Comparison of ENCODE assay signal across 8 cellular contexts in the genomic region with DNA sequence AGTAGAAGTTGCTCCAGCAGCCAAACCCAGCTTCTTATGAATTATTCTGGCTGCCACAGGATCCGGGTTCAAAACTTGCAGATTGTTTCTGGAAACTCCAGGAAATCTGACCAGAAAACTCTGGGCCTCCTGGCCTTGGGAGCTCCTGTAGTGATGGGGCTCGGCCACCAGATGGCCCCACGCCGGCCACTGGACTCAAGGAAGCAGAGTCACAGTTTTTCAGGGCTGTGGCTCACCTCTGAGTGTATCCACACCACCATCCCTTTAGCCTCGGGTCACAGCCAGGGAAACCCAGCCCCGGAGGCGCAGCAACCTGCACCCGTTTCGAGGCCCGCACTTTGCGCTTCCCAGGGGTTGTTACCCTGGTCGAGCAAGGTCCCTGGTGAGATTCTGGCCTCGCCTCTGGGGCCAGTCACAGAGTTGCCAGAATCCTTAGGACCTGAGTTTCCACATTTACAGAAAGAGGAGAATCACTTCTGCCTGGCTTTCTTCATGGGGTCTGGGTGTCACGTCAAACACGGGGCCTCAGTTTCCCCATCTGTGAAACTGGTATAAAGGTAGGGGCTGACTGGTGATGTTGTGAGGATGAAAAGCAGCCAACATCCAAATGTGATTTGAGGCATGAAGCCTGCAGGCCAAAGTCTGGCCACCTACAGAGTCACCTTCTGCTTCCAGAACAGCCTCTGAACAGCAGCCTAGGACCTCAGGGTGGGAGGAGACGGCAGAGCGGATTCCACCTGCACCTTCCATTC. TPM values are rescaled to one million over a fixed set of nuclear protein-coding genes. Genes with fewer than 3 reads are reported as not detected.
DNase-seq lines count a peak whose midpoint lies in the region; ATAC-seq and TF ChIP-seq lines count a peak whose summit lies in the region.

No MANE protein-coding gene starts in this region.

- peaks cover 9% of the 10 kb centered on the region for H3K4me1 Mint-ChIP-seq in activated CD8-positive, alpha-beta memory T cell treated with anti-CD3 and anti-CD28 coated beads, Interleukin-2, amount 10 ng/mL, durations not matched to agents 7 days and 5 days
- H3K4me1 Mint-ChIP-seq in natural killer cell, result peaks cover 14 to 28% of the 10 kb centered on the region in 2 donors

- peak overlapping the region; percentile 8 to 82 (median 58) for H3K27ac ChIP-seq in transverse colon

- no peaks in the 10 kb centered on the region for H3K9me3 ChIP-seq in transverse colon

- peaks cover 30% of the 10 kb centered on the region for H3K27me3 Mint-ChIP-seq in activated CD8-positive, alpha-beta memory T cell treated with anti-CD3 and anti-CD28 coated beads, Interleukin-2, amount 10 ng/mL, durations not matched to agents 7 days and 5 days
- H3K27me3 Mint-ChIP-seq in natural killer cell (ENCODE audit: low read depth in 2 of 2), result peaks cover 29 to 31% of the 10 kb centered on the region in 2 donors

- no peak overlapping the region for H3K27ac Mint-ChIP-seq in activated CD8-positive, alpha-beta memory T cell treated with anti-CD3 and anti-CD28 coated beads, Interleukin-2, amount 10 ng/mL, durations not matched to agents 7 days and 5 days
- no peak overlapping the region for H3K27ac Mint-ChIP-seq in natural killer cell

- TF ChIP-seq EP300 in transverse colon (IDR thresholded peaks at IDR 0.05; ENCODE audit: low read depth), result no peak

- no peak for DNase-seq in AG04449 (ENCODE audit: low read depth, low spot score)
- DNase-seq in GM12865 (ENCODE audit: low read depth), result peak; percentile 63
- DNase-seq in NCI-H69 (lab: John Stamatoyannopoulos, UW), result peak; percentile 78
- peak; percentile 59 for DNase-seq in activated CD8-positive, alpha-beta memory T cell treated with anti-CD3 and anti-CD28 coated beads, Interleukin-2, amount 10 ng/mL, durations not matched to agents 7 days and 5 days
- DNase-seq in fibroblast of mammary gland (ENCODE audit: low read depth), result peak; percentile 68
- DNase-seq in natural killer cell, result peak; percentile 29
- peak; percentile 84 for DNase-seq in transverse colon

- ATAC-seq in activated CD8-positive, alpha-beta memory T cell treated with anti-CD3 and anti-CD28 coated beads, Interleukin-2, amount 10 ng/mL, durations not matched to agents 7 days and 5 days, result no peak
- peak in 2 of 3 donors; percentile 70 to 81 for ATAC-seq in natural killer cell
- ATAC-seq in HG03571 (IDR thresholded peaks at IDR 0.05; ENCODE audit: unreplicated experiment), result no peak

- WGBS in transverse colon (ENCODE audit: low coverage in 1 of 2), 2 donors, result 36% methylated on average over 17 of the region's 17 CpGs; no CpG with 5 or more reads in 1 of the 2 donors

- TF ChIP-seq CTCF in AG04449 (IDR thresholded peaks at IDR 0.05; ENCODE audit: insufficient read depth, low read length, missing control alignments) (peak; percentile 93), GM12865 (IDR thresholded peaks at IDR 0.05; ENCODE audit: insufficient read depth, low read depth, low read length, missing control alignments) (peak; percentile 83), fibroblast of mammary gland (conservative IDR thresholded peaks at IDR 0.05; ENCODE audit: control insufficient read depth, insufficient read depth, low read depth, low read length) (peak; percentile 90), natural killer cell (IDR thresholded peaks at IDR 0.05) (peak; percentile 72), transverse colon (IDR thresholded peaks at IDR 0.05) (peak; percentile 86 to 94 (median 92))

- H3K4me3 ChIP-seq in AG04449 (ENCODE audit: low read depth, low read length), result no peak overlapping the region
- no peak overlapping the region for H3K4me3 ChIP-seq in GM12865 (ENCODE audit: low read depth, low read length)
- no peak overlapping the region for H3K4me3 ChIP-seq in fibroblast of mammary gland (ENCODE audit: control insufficient read depth, low read depth, low read length)
- no peak overlapping the region for H3K4me3 ChIP-seq in transverse colon

- H3K4me3 Mint-ChIP-seq in activated CD8-positive, alpha-beta memory T cell treated with anti-CD3 and anti-CD28 coated beads, Interleukin-2, amount 10 ng/mL, durations not matched to agents 7 days and 5 days, result no peak overlapping the region
- H3K4me3 Mint-ChIP-seq in natural killer cell, result no peak overlapping the region

- peaks cover 10 to 52% (median 36%) of the 10 kb centered on the region in 4 donors for H3K4me1 ChIP-seq in transverse colon

- no peaks in the 10 kb centered on the region for H3K36me3 Mint-ChIP-seq in activated CD8-positive, alpha-beta memory T cell treated with anti-CD3 and anti-CD28 coated beads, Interleukin-2, amount 10 ng/mL, durations not matched to agents 7 days and 5 days
- H3K36me3 Mint-ChIP-seq in natural killer cell, result no peaks in the 10 kb centered on the region

- no peaks in the 10 kb centered on the region for H3K36me3 ChIP-seq in transverse colon

- no peak for TF ChIP-seq POLR2A in transverse colon (IDR thresholded peaks at IDR 0.05)

- H3K27me3 ChIP-seq in transverse colon, result peaks cover 6% of the 10 kb centered on the region

- POLR2A ChIA-PET in AG04449 (lab: Yijun Ruan, JAX), result interaction anchor here (0.6 kb wide), 1 partner anchor 83 kb away, joined by 4 read pairs; a partner anchor contains a TSS

- CTCF ChIA-PET in AG04449 (lab: Yijun Ruan, JAX), result interaction anchor here (0.6 to 10.8 kb wide), 59 partner anchors 8 to 406 kb away, joined by 3 to 175 read pairs (median 5); a partner anchor contains a TSS
- CTCF ChIA-PET in activated CD8-positive, alpha-beta memory T cell treated with anti-CD3 and anti-CD28 coated beads, Interleukin-2, amount 10 ng/mL, durations not matched to agents 7 days and 5 days (lab: Charles Lee), result interaction anchor here (0.7 to 4.6 kb wide), 41 partner anchors 8 to 239 kb away, joined by 3 to 33 read pairs (median 4); a partner anchor contains a TSS

- in situ Hi-C loops in transverse colon (cut with MboI; ENCODE audit: low pct_ligation_motif_present in 1 of 4, low pct_unique_long_range_greater_than_20kb in 1 of 4, low sequenced_read_pairs in 3 of 4), result loop anchor here in 2 of 4 donors (10.0 to 25.0 kb wide), 2 partner anchors 143 to 155 kb away; no protein-coding TSS in a partner anchor

- intact Hi-C loops in natural killer cell (cut with micrococcal nuclease) (no loop called here), transverse colon (cut with DNase I; ENCODE audit: low total_unique reads) (loop anchor here (5.0 to 10.0 kb wide), 3 partner anchors 83 to 228 kb away; a partner anchor contains a TSS)

- H3K9me3 Mint-ChIP-seq in activated CD8-positive, alpha-beta memory T cell treated with anti-CD3 and anti-CD28 coated beads, Interleukin-2, amount 10 ng/mL, durations not matched to agents 7 days and 5 days (ENCODE audit: low read depth), result no peaks in the 10 kb centered on the region
- H3K9me3 Mint-ChIP-seq in natural killer cell, result no peaks in the 10 kb centered on the region

RNA-seq across cellular contexts. Expression of a gene that starts 53.5 kb away (rescaled TPM):
- total RNA-seq in activated CD8-positive, alpha-beta memory T cell treated with anti-CD3 and anti-CD28 coated beads, Interleukin-2, amount 10 ng/mL, durations not matched to agents 7 days and 5 days, result not detected
- total RNA-seq in natural killer cell (not detected), transverse colon (not detected)

Comparison
In these comparisons a context has a peak if more than half of its experiments do, and no peak if none do; other contexts are left out.
1. ATAC-seq: peak in natural killer cell (2 of 3); none in activated CD8-positive, alpha-beta memory T cell treated with anti-CD3 and anti-CD28 coated beads, Interleukin-2, amount 10 ng/mL, durations not matched to agents 7 days and 5 days (single experiment) and HG03571 (single experiment).
2. Peak in every context shown above with its lines, with median percentiles within 50 percentile points of each other: CTCF ChIP-seq.